In the genomic region with DNA sequence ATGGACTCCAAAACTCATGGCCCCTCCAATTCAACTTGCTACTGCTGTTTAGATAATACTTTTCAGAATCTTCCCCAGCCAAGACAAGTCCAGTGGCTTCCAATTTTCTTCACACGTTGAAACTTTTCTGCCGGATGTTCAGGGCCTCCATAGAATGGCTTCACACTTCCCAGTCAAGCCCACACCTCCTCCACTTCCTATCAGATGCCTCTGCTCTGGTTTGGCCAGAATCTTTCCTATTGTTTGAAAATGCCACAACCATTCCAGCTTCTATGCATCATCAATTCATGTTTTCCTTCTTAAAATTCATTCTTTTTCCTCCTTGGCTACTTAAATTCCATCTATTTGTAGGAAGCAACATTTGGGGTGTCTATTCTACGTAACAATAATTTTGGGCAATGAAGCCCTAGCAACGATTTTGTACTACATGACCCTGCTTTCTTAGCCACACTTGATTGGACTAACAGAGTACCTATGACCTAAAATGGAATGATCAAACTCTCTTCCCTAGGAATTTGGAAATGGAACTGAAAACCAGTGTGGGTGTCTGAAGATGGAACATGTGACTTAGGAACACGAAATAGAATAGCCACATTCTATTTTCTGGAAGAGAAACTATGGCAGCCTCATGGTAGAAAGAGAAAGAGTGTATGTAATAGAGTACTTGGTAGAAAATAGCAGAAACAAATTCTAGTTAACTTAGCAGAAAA, we compare ENCODE assay signal across 1 cellular context.
TF ChIP-seq lines count a peak whose summit lies in the region.

No MANE protein-coding gene starts in this region.

TF ChIP-seq in K562, 482 proteins besides CTCF, POLR2A, EP300 and RAD21 (continued from another document):
- TF ChIP-seq, protein P1, sequence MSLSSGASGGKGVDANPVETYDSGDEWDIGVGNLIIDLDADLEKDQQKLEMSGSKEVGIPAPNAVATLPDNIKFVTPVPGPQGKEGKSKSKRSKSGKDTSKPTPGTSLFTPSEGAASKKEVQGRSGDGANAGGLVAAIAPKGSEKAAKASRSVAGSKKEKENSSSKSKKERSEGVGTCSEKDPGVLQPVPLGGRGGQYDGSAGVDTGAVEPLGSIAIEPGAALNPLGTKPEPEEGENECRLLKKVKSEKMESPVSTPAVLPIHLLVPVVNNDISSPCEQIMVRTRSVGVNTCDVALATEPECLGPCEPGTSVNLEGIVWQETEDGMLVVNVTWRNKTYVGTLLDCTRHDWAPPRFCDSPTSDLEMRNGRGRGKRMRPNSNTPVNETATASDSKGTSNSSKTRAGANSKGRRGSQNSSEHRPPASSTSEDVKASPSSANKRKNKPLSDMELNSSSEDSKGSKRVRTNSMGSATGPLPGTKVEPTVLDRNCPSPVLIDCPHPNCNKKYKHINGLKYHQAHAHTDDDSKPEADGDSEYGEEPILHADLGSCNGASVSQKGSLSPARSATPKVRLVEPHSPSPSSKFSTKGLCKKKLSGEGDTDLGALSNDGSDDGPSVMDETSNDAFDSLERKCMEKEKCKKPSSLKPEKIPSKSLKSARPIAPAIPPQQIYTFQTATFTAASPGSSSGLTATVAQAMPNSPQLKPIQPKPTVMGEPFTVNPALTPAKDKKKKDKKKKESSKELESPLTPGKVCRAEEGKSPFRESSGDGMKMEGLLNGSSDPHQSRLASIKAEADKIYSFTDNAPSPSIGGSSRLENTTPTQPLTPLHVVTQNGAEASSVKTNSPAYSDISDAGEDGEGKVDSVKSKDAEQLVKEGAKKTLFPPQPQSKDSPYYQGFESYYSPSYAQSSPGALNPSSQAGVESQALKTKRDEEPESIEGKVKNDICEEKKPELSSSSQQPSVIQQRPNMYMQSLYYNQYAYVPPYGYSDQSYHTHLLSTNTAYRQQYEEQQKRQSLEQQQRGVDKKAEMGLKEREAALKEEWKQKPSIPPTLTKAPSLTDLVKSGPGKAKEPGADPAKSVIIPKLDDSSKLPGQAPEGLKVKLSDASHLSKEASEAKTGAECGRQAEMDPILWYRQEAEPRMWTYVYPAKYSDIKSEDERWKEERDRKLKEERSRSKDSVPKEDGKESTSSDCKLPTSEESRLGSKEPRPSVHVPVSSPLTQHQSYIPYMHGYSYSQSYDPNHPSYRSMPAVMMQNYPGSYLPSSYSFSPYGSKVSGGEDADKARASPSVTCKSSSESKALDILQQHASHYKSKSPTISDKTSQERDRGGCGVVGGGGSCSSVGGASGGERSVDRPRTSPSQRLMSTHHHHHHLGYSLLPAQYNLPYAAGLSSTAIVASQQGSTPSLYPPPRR (CRISPR knock-in tag; IDR thresholded peaks at IDR 0.05; ENCODE audit: borderline replicate concordance): no peak
- TF ChIP-seq, protein P2, sequence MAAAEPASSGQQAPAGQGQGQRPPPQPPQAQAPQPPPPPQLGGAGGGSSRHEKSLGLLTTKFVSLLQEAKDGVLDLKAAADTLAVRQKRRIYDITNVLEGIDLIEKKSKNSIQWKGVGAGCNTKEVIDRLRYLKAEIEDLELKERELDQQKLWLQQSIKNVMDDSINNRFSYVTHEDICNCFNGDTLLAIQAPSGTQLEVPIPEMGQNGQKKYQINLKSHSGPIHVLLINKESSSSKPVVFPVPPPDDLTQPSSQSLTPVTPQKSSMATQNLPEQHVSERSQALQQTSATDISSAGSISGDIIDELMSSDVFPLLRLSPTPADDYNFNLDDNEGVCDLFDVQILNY (CRISPR knock-in tag; IDR thresholded peaks at IDR 0.05): no peak
- TF ChIP-seq BRD4 (IDR thresholded peaks at IDR 0.05) (no peak), ZNF584 (CRISPR knock-in tag; IDR thresholded peaks at IDR 0.05; ENCODE audit: low read depth) (0 out of 2 replicates have a peak, but pooled peaks have one; percentile 7), GTF2E2 (tag; IDR thresholded peaks at IDR 0.05) (peak; percentile 66; the same call in 1 of the 2 replicates), MED1 (CRISPR knock-in tag; IDR thresholded peaks at IDR 0.05; ENCODE audit: borderline replicate concordance) (no peak), ZNF12 (CRISPR knock-in tag; IDR thresholded peaks at IDR 0.05) (no peak), BRF1 (IDR thresholded peaks at IDR 0.05; ENCODE audit: borderline replicate concordance, extremely low read depth, insufficient read length) (no peak), HDAC3 (IDR thresholded peaks at IDR 0.05; ENCODE audit: borderline replicate concordance, partially characterized antibody) (no peak), ZNF3 (CRISPR knock-in tag; IDR thresholded peaks at IDR 0.05) (no peak), ZSCAN29 (IDR thresholded peaks at IDR 0.05) (no peak)
TF ChIP-seq in K562: peak in this region for 3.
